6 cellular contexts compared by ENCODE assay signal in the genomic region with DNA sequence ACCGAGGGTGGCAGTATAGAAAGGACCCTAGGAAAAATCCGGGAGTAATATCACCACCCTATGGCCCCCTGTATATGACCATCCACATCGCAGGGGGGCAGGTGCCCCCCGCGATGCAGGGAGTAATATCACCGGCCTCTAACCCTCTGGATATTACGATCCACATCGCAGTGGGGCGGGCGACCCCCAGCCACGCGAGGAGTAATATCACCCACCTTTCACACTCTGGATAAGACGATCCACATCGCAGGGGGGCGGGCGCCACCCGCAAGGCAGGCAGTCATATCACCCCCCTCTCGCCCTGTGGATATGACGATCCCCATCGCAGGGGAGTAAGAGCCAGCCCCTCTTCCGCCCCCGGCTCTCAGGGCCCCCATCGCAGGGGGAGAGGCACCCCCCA.
"Had no signal": no experiment of that assay in that cellular context is flagged by ENCODE, and none has a peak within 500 bp of the region (broad histone marks: within the 10 kb centered on the region; RNA-seq: fewer than 3 reads in every experiment).

No MANE protein-coding gene starts in this region.

- H3K4me3 ChIP-seq: K562 had no signal

- DNase-seq: IMR-90, KBM-7 had no signal

- H3K4me3 Mint-ChIP-seq: IgD-negative memory B cell had no signal

- H3K27ac ChIP-seq: HL-60 had no signal

- H3K36me3 Mint-ChIP-seq: IgD-negative memory B cell had no signal

- ATAC-seq: HepG2, K562 had no signal

- H3K27ac Mint-ChIP-seq: IgD-negative memory B cell had no signal

- H3K4me1 Mint-ChIP-seq: IgD-negative memory B cell had no signal

- H3K27me3 Mint-ChIP-seq: IgD-negative memory B cell had no signal
